Comparison of ENCODE assay signal across 24 cellular contexts in the genomic region with DNA sequence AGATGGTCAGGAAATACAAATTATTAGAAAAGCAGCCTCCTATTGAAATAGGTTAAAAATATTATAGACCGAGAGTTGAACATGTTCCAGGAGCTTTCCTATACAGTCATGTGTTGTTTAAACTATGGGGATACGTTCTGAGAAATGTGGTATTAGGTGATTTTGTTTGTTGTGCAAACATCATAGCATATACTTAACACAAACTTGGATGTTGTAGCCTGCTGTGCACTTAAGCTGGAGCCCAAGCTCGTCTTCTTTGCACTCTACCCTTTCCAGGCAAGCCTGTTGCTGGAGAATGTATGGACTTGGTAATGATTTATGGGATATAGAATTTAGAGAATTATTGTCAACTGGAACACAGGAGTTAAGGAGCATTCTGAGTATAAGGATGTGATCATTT.
A peak's percentile ranks its signal among the peaks of the same experiment; 100 is the strongest.
DNase-seq lines count a peak whose midpoint lies in the region; ATAC-seq, FAIRE-seq and TF ChIP-seq lines count a peak whose summit lies in the region.
"Had no signal": no experiment of that assay in that cellular context is flagged by ENCODE, and none has a peak within 500 bp of the region (broad histone marks: within the 10 kb centered on the region; RNA-seq: fewer than 3 reads in every experiment).

No MANE protein-coding gene starts in this region.

- H3K27me3 Mint-ChIP-seq in CD4-positive, alpha-beta T cell, result no peaks in the 10 kb centered on the region
- no peaks in the 10 kb centered on the region for H3K27me3 Mint-ChIP-seq in endodermal cell (ENCODE audit: insufficient read depth)
- H3K27me3 Mint-ChIP-seq: IgD-negative memory B cell had no signal

- H3K4me3 ChIP-seq in A549 (no peak overlapping the region), endodermal cell (ENCODE audit: low read length) (no peak overlapping the region)
- H3K4me3 ChIP-seq: SK-N-MC had no signal

- peaks cover 57% of the 10 kb centered on the region for H3K36me3 ChIP-seq in endodermal cell (ENCODE audit: control insufficient read depth, insufficient read depth, low read length)

- peaks cover 39% of the 10 kb centered on the region for H3K36me3 Mint-ChIP-seq in CD4-positive, alpha-beta T cell (ENCODE audit: low read depth)
- H3K36me3 Mint-ChIP-seq in endodermal cell (ENCODE audit: low read depth), result peaks cover 40% of the 10 kb centered on the region

- TF ChIP-seq CTCF in A549 (IDR thresholded peaks at IDR 0.05) (no peak), endodermal cell (conservative IDR thresholded peaks at IDR 0.05) (no peak)
- TF ChIP-seq CTCF in CD4-positive, alpha-beta T cell (IDR thresholded peaks at IDR 0.05), result no peak

- no peak overlapping the region for H3K4me3 Mint-ChIP-seq in CD4-positive, alpha-beta T cell
- no peak overlapping the region for H3K4me3 Mint-ChIP-seq in endodermal cell
- H3K4me3 Mint-ChIP-seq: IgD-negative memory B cell had no signal

- H3K4me1 Mint-ChIP-seq in CD4-positive, alpha-beta T cell (ENCODE audit: low read depth), result peaks cover 70% of the 10 kb centered on the region
- peaks cover 23% of the 10 kb centered on the region for H3K4me1 Mint-ChIP-seq in endodermal cell

- intact Hi-C loops in CD4-positive, alpha-beta T cell (cut with DNase I, micrococcal nuclease), result no loop called here

- no peaks in the 10 kb centered on the region for H3K9me3 Mint-ChIP-seq in CD4-positive, alpha-beta T cell
- H3K9me3 Mint-ChIP-seq in endodermal cell, result no peaks in the 10 kb centered on the region
- H3K9me3 Mint-ChIP-seq: IgD-negative memory B cell had no signal

- peak; percentile 78 for FAIRE-seq in A549 (lab: Jason Lieb, UNC)
- FAIRE-seq: H1 had no signal

- H3K27me3 ChIP-seq in CD4-positive, alpha-beta T cell (ENCODE audit: control insufficient read depth, insufficient read depth, low read length), result no peaks in the 10 kb centered on the region
- no peaks in the 10 kb centered on the region for H3K27me3 ChIP-seq in endodermal cell (ENCODE audit: control insufficient read depth, insufficient read depth, low read length, poor library complexity, severe bottlenecking)

- CTCF ChIA-PET in A549 (lab: Yijun Ruan, JAX), result interaction anchor here (1.2 to 1.7 kb wide), 2 partner anchors 51 to 60 kb away, joined by 3 to 5 read pairs; no protein-coding TSS in a partner anchor
- CTCF ChIA-PET in CD4-positive, alpha-beta T cell (lab: Charles Lee), result interaction anchor here (1.4 kb wide), 1 partner anchor 224 kb away, joined by 4 read pairs; no protein-coding TSS in a partner anchor

- H3K27ac Mint-ChIP-seq in CD4-positive, alpha-beta T cell, result peak overlapping the region; percentile 12
- peak overlapping the region; percentile 42 for H3K27ac Mint-ChIP-seq in endodermal cell

- DNase-seq in A549 (ENCODE audit: low read depth in 1 of 2, low spot score in 1 of 2) (no peak), NCI-H69 (lab: John Stamatoyannopoulos, UW) (peak; percentile 62), endodermal cell (no peak), GF-D8 (lab: John Stamatoyannopoulos, UW) (no peak), NCI-H2029 treated with DMSO at 0.1 percent for 48 hours (lab: John Stamatoyannopoulos, UW) (no peak), midbrain (lab: John Stamatoyannopoulos, UW) (no peak), SK-N-DZ (ENCODE audit: low spot score) (no peak)
- no peak for DNase-seq in CD4-positive, alpha-beta T cell
- DNase-seq: DMS153, HCEC 1CT, NCI-H1048, NCI-H1436, NCI-H187, NCI-H2171 treated with DMSO at 0.1 percent for 48 hours, NCI-H446, NCI-H524 treated with DMSO at 0.1 percent for 48 hours, NCI-H82, SHP77 treated with DMSO at 0.1 percent for 48 hours had no signal

- H3K9me3 ChIP-seq in A549, result no peaks in the 10 kb centered on the region
- H3K9me3 ChIP-seq in CD4-positive, alpha-beta T cell (ENCODE audit: control insufficient read depth, low read length), result no peaks in the 10 kb centered on the region
- no peaks in the 10 kb centered on the region for H3K9me3 ChIP-seq in endodermal cell (ENCODE audit: control insufficient read depth, low read length)

- no peak overlapping the region for H3K9ac ChIP-seq in endodermal cell (ENCODE audit: extremely low read depth, low read length, poor library complexity, severe bottlenecking)
- H3K9ac ChIP-seq: KMS-11 had no signal

- no peak overlapping the region for H3K4me2 ChIP-seq in A549
- H3K4me2 ChIP-seq: KMS-11 had no signal

- 25% methylated on average over 3 of the region's 3 CpGs for WGBS in A549 (ENCODE audit: missing lambda C conversion rate)
- 75% methylated on average over 3 of the region's 3 CpGs; no CpG with 5 or more reads in 1 of the 2 experiments for WGBS in endodermal cell (ENCODE audit: insufficient coverage in 1 of 2, insufficient read length in 1 of 2), 2 experiments

- peaks cover 17% of the 10 kb centered on the region; the same call in 2 of the 3 replicates for H3K4me1 ChIP-seq in A549
- H3K4me1 ChIP-seq in endodermal cell (ENCODE audit: control insufficient read depth, insufficient read depth, low read length), result peaks cover 9% of the 10 kb centered on the region

- TF ChIP-seq EP300 in A549 (IDR thresholded peaks at IDR 0.05), result no peak

- no peak for TF ChIP-seq RAD21 in A549 (conservative IDR thresholded peaks at IDR 0.05 in 1 of 2, IDR thresholded peaks at IDR 0.05 in 1 of 2)

- no peak for TF ChIP-seq POLR2A in A549 (IDR thresholded peaks at IDR 0.05; ENCODE audit: low read length)

- peak; percentile 41 to 55; a peak in 3 of 6 replicates for ATAC-seq in A549
- ATAC-seq in CD4-positive, alpha-beta T cell (ENCODE audit: poor library complexity), result no peak

- H3K27ac ChIP-seq in A549, result no peak overlapping the region
- H3K27ac ChIP-seq in CD4-positive, alpha-beta T cell (ENCODE audit: low read depth, low read length), result no peak overlapping the region
- H3K27ac ChIP-seq in endodermal cell (ENCODE audit: low read depth, low read length), result no peak overlapping the region
- H3K27ac ChIP-seq: C4-2B, HL-60, KMS-11, SK-N-MC had no signal

- POLR2A ChIA-PET in A549 (lab: Yijun Ruan, JAX), result interaction anchor here (0.6 kb wide), 1 partner anchor 336 kb away, joined by 3 read pairs; no protein-coding TSS in a partner anchor
- POLR2A ChIA-PET in CD4-positive, alpha-beta T cell (lab: Charles Lee), result no interaction called here

TF ChIP-seq in A549, 52 proteins besides CTCF, POLR2A, EP300 and RAD21:
- TF ChIP-seq RNF2 (IDR thresholded peaks at IDR 0.05; ENCODE audit: borderline replicate concordance, low read depth) (no peak), FOXS1 (CRISPR knock-in tag; IDR thresholded peaks at IDR 0.05) (no peak), TFCP2L1 (CRISPR knock-in tag; IDR thresholded peaks at IDR 0.05) (no peak), KDM1A (IDR thresholded peaks at IDR 0.05; ENCODE audit: low read depth) (no peak), ZFP36 (IDR thresholded peaks at IDR 0.05; ENCODE audit: borderline replicate concordance, partially characterized antibody) (no peak), HEYL (CRISPR knock-in tag; IDR thresholded peaks at IDR 0.05) (no peak), BHLHE40 (IDR thresholded peaks at IDR 0.05; ENCODE audit: low read depth, low read length) (no peak), ESRRA (IDR thresholded peaks at IDR 0.05; ENCODE audit: borderline replicate concordance, low read length) (no peak), FOSL2 (IDR thresholded peaks at IDR 0.05) (no peak), FOSL2 (CRISPR knock-in tag; IDR thresholded peaks at IDR 0.05) (no peak), ZC3H11A (IDR thresholded peaks at IDR 0.05) (no peak), SREBF2 (IDR thresholded peaks at IDR 0.05) (no peak), CHD2 (IDR thresholded peaks at IDR 0.05; ENCODE audit: low read length, partially characterized antibody) (no peak), CBX2 (IDR thresholded peaks at IDR 0.05; ENCODE audit: borderline replicate concordance, low read depth) (no peak)
TF ChIP-seq in A549: peak in this region for 0.
